In the genomic region with DNA sequence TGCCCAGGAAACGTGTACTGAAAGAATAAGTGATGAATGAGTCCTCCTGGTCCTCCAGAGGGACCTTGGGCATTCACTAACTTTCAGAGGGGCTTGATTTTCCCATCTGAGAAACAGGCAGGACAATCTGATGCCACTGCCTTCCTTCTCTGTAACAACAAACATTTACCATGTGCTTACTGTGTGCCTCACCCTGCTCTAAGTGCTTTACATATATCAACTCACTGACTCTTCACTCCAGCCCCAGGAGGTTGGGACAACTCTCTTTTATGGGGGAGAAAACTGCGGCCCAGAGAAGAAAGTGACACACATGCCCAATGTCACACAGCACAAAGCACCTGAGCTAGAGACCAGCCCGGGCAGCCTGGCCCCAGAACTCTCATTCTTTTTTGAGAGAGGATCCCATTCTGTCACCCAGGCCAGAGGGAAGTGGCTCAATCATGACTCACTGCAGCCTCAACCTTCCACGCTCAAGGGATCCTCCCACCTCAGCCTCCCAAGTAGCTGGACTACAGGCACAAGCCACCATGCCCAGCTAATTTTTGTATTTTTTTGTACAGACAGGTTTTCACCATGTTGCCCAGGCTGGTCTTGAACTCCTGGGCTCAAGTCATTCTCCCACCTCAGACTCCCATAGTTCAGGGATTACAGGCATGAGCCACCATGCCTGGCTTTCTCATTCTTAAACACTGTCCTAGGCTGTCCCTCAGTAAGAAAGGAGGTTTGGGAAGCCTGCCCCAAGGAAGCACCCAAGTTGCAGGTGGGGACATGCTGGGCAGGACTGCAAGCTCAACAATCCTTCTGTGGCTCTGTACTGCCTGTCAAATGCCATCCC, we compare ENCODE assay signal across 1 cellular context.
A peak's percentile ranks its signal among the peaks of the same experiment; 100 is the strongest.
TF ChIP-seq lines count a peak whose summit lies in the region.

No MANE protein-coding gene starts in this region.

TF ChIP-seq in HepG2, 621 proteins besides CTCF, POLR2A, EP300 and RAD21 (continued from another document):
- TF ChIP-seq CREM (IDR thresholded peaks at IDR 0.05), result no peak
- no peak for TF ChIP-seq CREM (CRISPR knock-in tag; IDR thresholded peaks at IDR 0.05)
- no peak for TF ChIP-seq ZNF484 (CRISPR knock-in tag; IDR thresholded peaks at IDR 0.05; ENCODE audit: borderline replicate concordance, low read depth)
- TF ChIP-seq TFDP2 (CRISPR knock-in tag; IDR thresholded peaks at IDR 0.05), result no peak
- TF ChIP-seq RXRA (CRISPR knock-in tag; IDR thresholded peaks at IDR 0.05), result peak; percentile 41; the same call in 1 of the 2 replicates
- no peak for TF ChIP-seq SRY (CRISPR knock-in tag; IDR thresholded peaks at IDR 0.05)
- no peak for TF ChIP-seq ZNF12 (CRISPR knock-in tag; IDR thresholded peaks at IDR 0.05)
- no peak for TF ChIP-seq E2F2 (CRISPR knock-in tag; IDR thresholded peaks at IDR 0.05; ENCODE audit: borderline replicate concordance)
- TF ChIP-seq ZNF598 (CRISPR knock-in tag; IDR thresholded peaks at IDR 0.05; ENCODE audit: borderline replicate concordance), result peak; percentile 51; the same call in 1 of the 2 replicates
- no peak for TF ChIP-seq SUZ12 (IDR thresholded peaks at IDR 0.05; ENCODE audit: low read depth, low read length)
